ENCODE assay signal across 14 cellular contexts in genomic region chr22:45968751-45969413, GRCh38. TPM values are rescaled to one million over a fixed set of nuclear protein-coding genes. Genes with fewer than 3 reads are reported as not detected.
DNase-seq lines count a peak whose midpoint lies in the region; ATAC-seq, FAIRE-seq and TF ChIP-seq lines count a peak whose summit lies in the region.
"Had no signal": no experiment of that assay in that cellular context is flagged by ENCODE, and none has a peak within 500 bp of the region (broad histone marks: within the 10 kb centered on the region; RNA-seq: fewer than 3 reads in every experiment).

No MANE protein-coding gene starts in this region.

- ATAC-seq in aorta (ENCODE audit: low FRiP score) (no peak), GM21576 (IDR thresholded peaks at IDR 0.05; ENCODE audit: unreplicated experiment) (no peak)

- H3K27ac Mint-ChIP-seq in HFFc6 (no peak overlapping the region), astrocyte (ENCODE audit: unreplicated experiment) (peak overlapping the region; percentile 62)
- H3K27ac Mint-ChIP-seq: activated CD4-positive, alpha-beta T cell treated with anti-CD3 and anti-CD28 coated beads, Interleukin-2, amount 10 ng/mL, durations not matched to agents 24 days and 14 days; endodermal cell; nephron had no signal

- H3K36me3 Mint-ChIP-seq in HFFc6 (ENCODE audit: low read depth) (no peaks in the 10 kb centered on the region), astrocyte (ENCODE audit: low read depth, unreplicated experiment) (no peaks in the 10 kb centered on the region)

- no peak overlapping the region for H3K4me3 ChIP-seq in BLaER1
- H3K4me3 ChIP-seq in astrocyte (ENCODE audit: insufficient read depth, low read depth, low read length): peak overlapping the region; percentile 74
- no peak overlapping the region for H3K4me3 ChIP-seq in aorta (ENCODE audit: low read length in 2 of 2)
- H3K4me3 ChIP-seq: stomach had no signal

- H3K27me3 ChIP-seq in BLaER1: peaks cover 80% of the 10 kb centered on the region
- no peaks in the 10 kb centered on the region for H3K27me3 ChIP-seq in astrocyte (ENCODE audit: insufficient read depth, low read length)
- no peaks in the 10 kb centered on the region for H3K27me3 ChIP-seq in aorta (ENCODE audit: control insufficient read depth in 1 of 2, insufficient read depth in 2 of 2, low read length in 1 of 2)

- no peaks in the 10 kb centered on the region for H3K9me3 ChIP-seq in BLaER1
- H3K9me3 ChIP-seq in astrocyte (ENCODE audit: insufficient read depth, low read depth, low read length): no peaks in the 10 kb centered on the region
- H3K9me3 ChIP-seq in aorta (ENCODE audit: control insufficient read depth, low read length): no peaks in the 10 kb centered on the region
- H3K9me3 ChIP-seq: stomach had no signal

- peak overlapping the region; percentile 99 for H3K4me2 ChIP-seq in BLaER1
- H3K4me2 ChIP-seq in astrocyte (ENCODE audit: low read length): peak overlapping the region; percentile 89

- no peak for FAIRE-seq in astrocyte (lab: Jason Lieb, UNC)

- H4K20me1 ChIP-seq in BLaER1 (peaks cover 96% of the 10 kb centered on the region), astrocyte (ENCODE audit: insufficient read depth, low read length) (peaks cover 42% of the 10 kb centered on the region)

- 91 to 92% methylated on average over 21 of the region's 21 CpGs for WGBS in aorta, 2 donors

- H3K4me1 Mint-ChIP-seq in HFFc6 (ENCODE audit: low read depth) (peaks cover 29% of the 10 kb centered on the region), astrocyte (ENCODE audit: low read depth, unreplicated experiment) (peaks cover 16% of the 10 kb centered on the region)
- H3K4me1 Mint-ChIP-seq: activated CD4-positive, alpha-beta T cell treated with anti-CD3 and anti-CD28 coated beads, Interleukin-2, amount 10 ng/mL, durations not matched to agents 24 days and 14 days had no signal

- H3K4me1 ChIP-seq in BLaER1 (peaks cover 90% of the 10 kb centered on the region), astrocyte (ENCODE audit: insufficient read depth, low read length) (peaks cover 45% of the 10 kb centered on the region), aorta (ENCODE audit: control insufficient read depth in 1 of 2, insufficient read depth in 2 of 2, low read length in 2 of 2) (no peaks in the 10 kb centered on the region)

- H3K27ac ChIP-seq in BLaER1 (no peak overlapping the region), astrocyte (ENCODE audit: low read depth, low read length) (peak overlapping the region; percentile 91), aorta (ENCODE audit: low read depth in 1 of 2, low read length in 2 of 2) (no peak overlapping the region)
- H3K27ac ChIP-seq: stomach had no signal

- H3K79me2 ChIP-seq in astrocyte (ENCODE audit: insufficient read depth, low read length): peaks cover 84% of the 10 kb centered on the region

- H3K9me3 Mint-ChIP-seq in HFFc6 (no peaks in the 10 kb centered on the region), astrocyte (ENCODE audit: unreplicated experiment) (no peaks in the 10 kb centered on the region)
- H3K9me3 Mint-ChIP-seq: activated CD4-positive, alpha-beta T cell treated with anti-CD3 and anti-CD28 coated beads, Interleukin-2, amount 10 ng/mL, durations not matched to agents 24 days and 14 days; nephron had no signal

- no peaks in the 10 kb centered on the region for H3K36me3 ChIP-seq in BLaER1
- no peaks in the 10 kb centered on the region for H3K36me3 ChIP-seq in astrocyte (ENCODE audit: insufficient read depth, low read length)
- no peaks in the 10 kb centered on the region for H3K36me3 ChIP-seq in aorta (ENCODE audit: control insufficient read depth in 1 of 2, insufficient read depth in 2 of 2, low read length in 1 of 2)
- H3K36me3 ChIP-seq: stomach had no signal

- intact Hi-C loops in aorta (cut with DNase I): no loop called here

- no peak overlapping the region for H3K4me3 Mint-ChIP-seq in HFFc6
- H3K4me3 Mint-ChIP-seq in astrocyte (ENCODE audit: unreplicated experiment): no peak overlapping the region
- H3K4me3 Mint-ChIP-seq: activated CD4-positive, alpha-beta T cell treated with anti-CD3 and anti-CD28 coated beads, Interleukin-2, amount 10 ng/mL, durations not matched to agents 24 days and 14 days; endodermal cell had no signal

- H2AFZ ChIP-seq in astrocyte (ENCODE audit: low read depth, low read length): no peak overlapping the region

- H3K27me3 Mint-ChIP-seq in HFFc6 (ENCODE audit: insufficient read depth) (peaks cover 20% of the 10 kb centered on the region), astrocyte (ENCODE audit: low read depth, unreplicated experiment) (peaks cover 26% of the 10 kb centered on the region)

- no peak for TF ChIP-seq CTCF in HFFc6 (IDR thresholded peaks at IDR 0.05)
- TF ChIP-seq CTCF in astrocyte (IDR thresholded peaks at IDR 0.05; ENCODE audit: insufficient read depth, low read depth, low read length): no peak

- DNase-seq in HFFc6 (peak; percentile 70), astrocyte (ENCODE audit: low read depth) (peak; percentile 95), kidney tubule cell (ENCODE audit: low spot score) (peak; percentile 96), NCI-H2081 treated with DMSO at 0.1 percent for 48 hours (lab: John Stamatoyannopoulos, UW) (no peak), aorta (no peak), medulla oblongata (ENCODE audit: extremely low spot score) (no peak)
- DNase-seq: activated CD4-positive, alpha-beta T cell treated with anti-CD3 and anti-CD28 coated beads, Interleukin-2, amount 10 ng/mL, durations not matched to agents 24 days and 14 days; DMS79; NCI-H446 treated with DMSO at 0.1 percent for 48 hours; stomach had no signal

- H3K9ac ChIP-seq in BLaER1 (no peak overlapping the region), astrocyte (ENCODE audit: low read length) (peak overlapping the region; percentile 85)

RNA-seq across cellular contexts. Expression of gene WNT7B, which starts 8.1 kb away (rescaled TPM):
- under 1 TPM in 5 of 6 experiments, not detected in 1; 0.07 to 0.14 (median 0.09) TPM for total RNA-seq in HFFc6 (2021; fragmentation: NEBNext Ultra II Directional; extraction: Animal tissue kit (Norgen Biotek cat#: 25700))
- total RNA-seq in astrocyte (1.6 and 1.7 TPM in 2 replicates), aorta (not detected)
- not detected for polyA plus RNA-seq in aorta
- total RNA-seq: activated CD4-positive, alpha-beta T cell treated with anti-CD3 and anti-CD28 coated beads, Interleukin-2, amount 10 ng/mL, durations not matched to agents 24 days and 14 days; endodermal cell; stomach had no signal

Comparison
In these comparisons a context has a peak if more than half of its experiments do, and no peak if none do; other contexts are left out.
1. DNase-seq: peak in HFFc6 (single experiment), astrocyte (single experiment) and kidney tubule cell (single experiment); none in NCI-H2081 treated with DMSO at 0.1 percent for 48 hours (single experiment), aorta (0 of 2) and medulla oblongata (single experiment).